Comparison of ENCODE assay signal across 10 cellular contexts in the genomic region with DNA sequence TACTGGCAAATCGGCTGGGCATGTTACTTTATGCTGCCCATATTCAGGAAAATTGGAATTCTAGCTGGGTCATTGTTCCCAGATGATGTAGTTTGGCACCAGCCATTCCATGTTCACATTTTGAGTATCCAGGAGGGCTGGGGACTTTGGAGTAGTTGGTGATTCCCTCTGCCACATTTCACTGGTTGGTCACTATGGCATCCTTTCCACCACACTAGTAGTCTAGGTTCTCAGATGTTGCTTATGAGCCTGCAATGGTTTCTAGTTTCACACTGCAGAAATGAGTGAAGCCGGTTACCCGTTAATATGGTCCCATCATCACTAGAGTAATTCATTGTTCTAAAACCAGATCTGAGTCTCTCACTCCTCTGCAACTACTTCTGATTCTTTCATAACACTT. TPM values are rescaled to one million over a fixed set of nuclear protein-coding genes. Genes with fewer than 3 reads are reported as not detected.
DNase-seq lines count a peak whose midpoint lies in the region; ATAC-seq, FAIRE-seq and TF ChIP-seq lines count a peak whose summit lies in the region.
"Had no signal": no experiment of that assay in that cellular context is flagged by ENCODE, and none has a peak within 500 bp of the region (broad histone marks: within the 10 kb centered on the region; RNA-seq: fewer than 3 reads in every experiment).

No MANE protein-coding gene starts in this region.

- peak overlapping the region; percentile 27 for H3K4me3 Mint-ChIP-seq in CD8-positive, alpha-beta T cell
- peak overlapping the region; percentile 97 for H3K4me3 Mint-ChIP-seq in activated T-helper 17 cell treated with anti-CD3 and anti-CD28 coated beads, Interleukin-2, amount 50 U/mL, for 72 hours
- H3K4me3 Mint-ChIP-seq in naive thymus-derived CD8-positive, alpha-beta T cell, result peak overlapping the region in 9 of 10 donors; percentile 41 to 99 (median 96)

- no peak overlapping the region for H3K4me3 ChIP-seq in CD8-positive, alpha-beta T cell (ENCODE audit: low read depth, low read length)
- H3K4me3 ChIP-seq in pancreas, result no peak overlapping the region

- CTCF ChIA-PET in CD8-positive, alpha-beta T cell (lab: Charles Lee), result interaction anchor here (0.6 to 2.6 kb wide), 7 partner anchors 8 to 318 kb away, joined by 3 to 10 read pairs (median 3); no protein-coding TSS in a partner anchor

- intact Hi-C loops in CD8-positive, alpha-beta T cell (cut with DNase I, micrococcal nuclease), result loop anchor here (5.0 to 10.0 kb wide), 2 partner anchors 33 to 700 kb away; partner anchors contain the start of gene SLC9A8 (in 1 of the 2)
- intact Hi-C loops in pancreas (cut with DNase I), result no loop called here

- peak overlapping the region; percentile 64 for H3K27ac Mint-ChIP-seq in CD8-positive, alpha-beta T cell
- peak overlapping the region; percentile 100 for H3K27ac Mint-ChIP-seq in activated T-helper 17 cell treated with anti-CD3 and anti-CD28 coated beads, Interleukin-2, amount 50 U/mL, for 72 hours
- H3K27ac Mint-ChIP-seq in naive thymus-derived CD8-positive, alpha-beta T cell, result peak overlapping the region in 9 of 10 donors; percentile 7 to 92 (median 56)

- no peaks in the 10 kb centered on the region for H3K9me3 ChIP-seq in CD8-positive, alpha-beta T cell (ENCODE audit: low read length)
- H3K9me3 ChIP-seq in pancreas, result no peaks in the 10 kb centered on the region

- no peak for FAIRE-seq in pancreas (lab: Jason Lieb, UNC)

- peaks cover 87% of the 10 kb centered on the region for H3K4me1 Mint-ChIP-seq in CD8-positive, alpha-beta T cell (ENCODE audit: low read depth)
- peaks cover 65% of the 10 kb centered on the region for H3K4me1 Mint-ChIP-seq in activated T-helper 17 cell treated with anti-CD3 and anti-CD28 coated beads, Interleukin-2, amount 50 U/mL, for 72 hours
- peaks cover 50 to 92% (median 87%) of the 10 kb centered on the region in 4 donors for H3K4me1 Mint-ChIP-seq in naive thymus-derived CD8-positive, alpha-beta T cell

- H3K27ac ChIP-seq in CD8-positive, alpha-beta T cell (ENCODE audit: low read depth, low read length), result no peak overlapping the region
- H3K27ac ChIP-seq in pancreas, result no peak overlapping the region

- no peak for TF ChIP-seq CTCF in CD8-positive, alpha-beta T cell (IDR thresholded peaks at IDR 0.05)
- no peak for TF ChIP-seq CTCF in pancreas (IDR thresholded peaks at IDR 0.05)

- no peaks in the 10 kb centered on the region for H3K27me3 ChIP-seq in CD8-positive, alpha-beta T cell (ENCODE audit: insufficient read depth, low read length)
- no peaks in the 10 kb centered on the region for H3K27me3 ChIP-seq in pancreas

- H3K36me3 ChIP-seq in CD8-positive, alpha-beta T cell (ENCODE audit: insufficient read depth, low read length), result no peaks in the 10 kb centered on the region
- H3K36me3 ChIP-seq in pancreas, result no peaks in the 10 kb centered on the region

- ATAC-seq in CD8-positive, alpha-beta T cell, result no peak
- ATAC-seq in GM21423 (IDR thresholded peaks at IDR 0.05; ENCODE audit: unreplicated experiment) (peak; percentile 24), pancreas (no peak), HG03025 (IDR thresholded peaks at IDR 0.05; ENCODE audit: low FRiP score, unreplicated experiment) (no peak)
- peak; percentile 34 for ATAC-seq in activated T-helper 17 cell treated with anti-CD3 and anti-CD28 coated beads, Interleukin-2, amount 50 U/mL, for 72 hours (replicated peaks)
- ATAC-seq in naive thymus-derived CD8-positive, alpha-beta T cell, result no peak

- H3K36me3 Mint-ChIP-seq in CD8-positive, alpha-beta T cell, result peaks cover 16% of the 10 kb centered on the region
- peaks cover 96% of the 10 kb centered on the region for H3K36me3 Mint-ChIP-seq in activated T-helper 17 cell treated with anti-CD3 and anti-CD28 coated beads, Interleukin-2, amount 50 U/mL, for 72 hours (ENCODE audit: low read depth)
- H3K36me3 Mint-ChIP-seq in naive thymus-derived CD8-positive, alpha-beta T cell, result peaks cover 0 to 5% (median 0%) of the 10 kb centered on the region in 3 donors

- DNase-seq in CD8-positive, alpha-beta T cell, result no peak
- DNase-seq in naive thymus-derived CD8-positive, alpha-beta T cell, result no peak
- DNase-seq in NCI-H510A (lab: John Stamatoyannopoulos, UW) (no peak), pancreas (no peak)
- no peak for DNase-seq in stimulated activated CD8-positive, alpha-beta memory T cell treated with anti-CD3 and anti-CD28 coated beads, Interleukin-4, amount 100 ng/mL, for 48 hours
- DNase-seq: DND-41, hippocampal formation had no signal

- no peaks in the 10 kb centered on the region for H3K9me3 Mint-ChIP-seq in CD8-positive, alpha-beta T cell
- H3K9me3 Mint-ChIP-seq in activated T-helper 17 cell treated with anti-CD3 and anti-CD28 coated beads, Interleukin-2, amount 50 U/mL, for 72 hours, result no peaks in the 10 kb centered on the region
- H3K9me3 Mint-ChIP-seq in naive thymus-derived CD8-positive, alpha-beta T cell, result no peaks in the 10 kb centered on the region

- POLR2A ChIA-PET in CD8-positive, alpha-beta T cell (lab: Charles Lee), result interaction anchor here (0.7 to 0.9 kb wide), 2 partner anchors 9 to 15 kb away, joined by 3 read pairs; no protein-coding TSS in a partner anchor
- POLR2A ChIA-PET in naive thymus-derived CD8-positive, alpha-beta T cell (lab: Charles Lee), result interaction anchor here (0.7 kb wide), 1 partner anchor 31 kb away, joined by 3 read pairs; no protein-coding TSS in a partner anchor

- peaks cover 83% of the 10 kb centered on the region for H3K4me1 ChIP-seq in CD8-positive, alpha-beta T cell (ENCODE audit: insufficient read depth, low read length)
- peaks cover 0 to 25% (median 25%) of the 10 kb centered on the region in 3 donors for H3K4me1 ChIP-seq in pancreas

- WGBS in pancreas, 2 donors, result 88 to 94% methylated on average over 3 of the region's 3 CpGs

- no peaks in the 10 kb centered on the region for H3K27me3 Mint-ChIP-seq in CD8-positive, alpha-beta T cell (ENCODE audit: low read depth)
- H3K27me3 Mint-ChIP-seq in activated T-helper 17 cell treated with anti-CD3 and anti-CD28 coated beads, Interleukin-2, amount 50 U/mL, for 72 hours, result no peaks in the 10 kb centered on the region
- no peaks in the 10 kb centered on the region for H3K27me3 Mint-ChIP-seq in naive thymus-derived CD8-positive, alpha-beta T cell

RNA-seq across cellular contexts. Expression of gene PTPN1, which starts 4.6 kb away (rescaled TPM):
- total RNA-seq in CD8-positive, alpha-beta T cell, result 10 to 100 TPM; 96.0 to 97.5 TPM
- 10 to 100 TPM; 68.3 to 77.1 TPM for total RNA-seq in activated T-helper 17 cell treated with anti-CD3 and anti-CD28 coated beads, Interleukin-2, amount 50 U/mL, for 72 hours
- total RNA-seq in naive thymus-derived CD8-positive, alpha-beta T cell, result 10 to 100 TPM; 53.8 to 56.7 TPM
- 10 to 100 TPM; 29.1 to 31.9 (median 29.4) TPM for polyA plus RNA-seq in naive thymus-derived CD8-positive, alpha-beta T cell
- 10 to 100 TPM in 1 of 6 donors, 1 to 10 TPM in 5; 6.0 to 12.4 (median 8.4) TPM for total RNA-seq in pancreas
- polyA plus RNA-seq in pancreas, result 10 to 100 TPM in 1 of 2 donors, 1 to 10 TPM in 1; 8.3 to 11.2 TPM

Comparison
In these comparisons a context has a peak if more than half of its experiments do, and no peak if none do; other contexts are left out.
1. ATAC-seq: peak in GM21423 (single experiment) and activated T-helper 17 cell treated with anti-CD3 and anti-CD28 coated beads, Interleukin-2, amount 50 U/mL, for 72 hours (single experiment); none in CD8-positive, alpha-beta T cell (single experiment), naive thymus-derived CD8-positive, alpha-beta T cell (0 of 2), pancreas (0 of 4) and HG03025 (single experiment).
2. H3K4me3 Mint-ChIP-seq: peak in every context shown above with its lines; median percentile 97 in activated T-helper 17 cell treated with anti-CD3 and anti-CD28 coated beads, Interleukin-2, amount 50 U/mL, for 72 hours; 96 in naive thymus-derived CD8-positive, alpha-beta T cell; 27 in CD8-positive, alpha-beta T cell.
3. RNA of gene PTPN1, which starts 4.6 kb away (total RNA-seq): 96.0 to 97.5 TPM in CD8-positive, alpha-beta T cell, 68.3 to 77.1 TPM in activated T-helper 17 cell treated with anti-CD3 and anti-CD28 coated beads, Interleukin-2, amount 50 U/mL, for 72 hours and 53.8 to 56.7 TPM in naive thymus-derived CD8-positive, alpha-beta T cell; 6.0 to 12.4 TPM in pancreas; every median in the first group is over 4 times any median in the second.
4. intact Hi-C loops: an anchor here in CD8-positive, alpha-beta T cell (5.0 to 10.0 kb wide); none called in pancreas.
5. Peak in every context shown above with its lines, with median percentiles within 50 percentile points of each other: H3K27ac Mint-ChIP-seq.